Comparison of ENCODE assay signal across 1 cellular context in the genomic region with DNA sequence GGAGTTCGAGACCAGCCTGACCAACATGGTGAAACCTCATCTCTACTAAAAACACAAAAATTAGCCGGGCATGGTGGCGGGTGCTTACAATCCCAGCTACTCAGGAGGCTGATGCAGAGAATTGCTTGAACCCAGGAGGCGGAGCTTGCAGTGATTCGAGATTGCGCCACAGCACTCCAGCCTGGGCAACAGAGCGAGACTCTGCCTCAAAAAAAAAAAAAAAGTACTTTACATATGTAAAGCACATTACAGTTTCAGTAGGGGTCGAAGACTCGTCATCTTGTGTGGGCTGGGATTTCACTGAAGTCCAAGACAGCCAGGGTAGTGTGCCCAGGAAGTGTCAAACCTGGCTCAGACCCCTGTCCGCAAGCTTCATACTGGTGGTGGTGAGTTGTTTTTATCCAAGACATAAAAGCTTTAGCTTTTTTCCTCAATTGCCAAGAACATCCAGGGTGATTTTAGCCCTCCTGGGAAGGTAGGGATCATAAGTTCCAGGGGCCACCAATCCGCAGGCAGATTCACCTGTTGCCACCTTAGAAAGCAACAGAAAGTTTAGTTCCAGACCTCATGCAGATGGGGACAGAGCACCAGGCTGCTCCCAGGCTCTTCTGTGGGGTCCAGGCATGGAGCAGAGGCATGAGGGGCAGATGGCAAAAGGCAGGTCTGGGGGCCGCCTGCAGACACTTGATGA.
TF ChIP-seq lines count a peak whose summit lies in the region.

No MANE protein-coding gene starts in this region.

TF ChIP-seq in WTC11, 78 proteins besides CTCF, POLR2A, EP300 and RAD21 (continued from another document):
- TF ChIP-seq, protein P1, sequence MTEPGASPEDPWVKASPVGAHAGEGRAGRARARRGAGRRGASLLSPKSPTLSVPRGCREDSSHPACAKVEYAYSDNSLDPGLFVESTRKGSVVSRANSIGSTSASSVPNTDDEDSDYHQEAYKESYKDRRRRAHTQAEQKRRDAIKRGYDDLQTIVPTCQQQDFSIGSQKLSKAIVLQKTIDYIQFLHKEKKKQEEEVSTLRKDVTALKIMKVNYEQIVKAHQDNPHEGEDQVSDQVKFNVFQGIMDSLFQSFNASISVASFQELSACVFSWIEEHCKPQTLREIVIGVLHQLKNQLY (CRISPR knock-in tag; IDR thresholded peaks at IDR 0.05), result no peak
- TF ChIP-seq CREM (CRISPR knock-in tag; IDR thresholded peaks at IDR 0.05), result no peak
